In genomic region chr4:122890142-122890769, GRCh38 we compare ENCODE assay signal across 18 cellular contexts. TPM values are rescaled to one million over a fixed set of nuclear protein-coding genes. Genes with fewer than 3 reads are reported as not detected.
DNase-seq lines count a peak whose midpoint lies in the region; ATAC-seq and TF ChIP-seq lines count a peak whose summit lies in the region.
"Had no signal": no experiment of that assay in that cellular context is flagged by ENCODE, and none has a peak within 500 bp of the region (broad histone marks: within the 10 kb centered on the region; RNA-seq: fewer than 3 reads in every experiment).

No MANE protein-coding gene starts in this region.

- DNase-seq in MCF 10A (ENCODE audit: unreplicated experiment) (peak; percentile 26), HCEC 1CT (no peak), Caco-2 (no peak)
- no peak for DNase-seq in effector memory CD8-positive, alpha-beta T cell
- DNase-seq in CD4-positive, alpha-beta T cell: no peak
- DNase-seq: cerebellar nuclear complex; IMR-90; NCI-H1105 treated with DMSO at 0.1 percent for 48 hours; NCI-H345; stimulated activated CD4-positive, alpha-beta T cell treated with anti-CD3 and anti-CD28 coated beads, Interleukin-4, amount 100 ng/mL, for 24 hours; T-helper 1 cell had no signal

- H3K4me3 ChIP-seq in subcutaneous abdominal adipose tissue (ENCODE audit: low read depth in 1 of 5, low read length in 5 of 5) (no peak overlapping the region), Caco-2 (ENCODE audit: low read depth, low read length) (no peak overlapping the region)
- H3K4me3 ChIP-seq: HAP-1 had no signal

- H3K9ac ChIP-seq in subcutaneous abdominal adipose tissue (ENCODE audit: low read length in 5 of 5): peak overlapping the region in 1 of 5 donors; percentile 31

- H3K4me3 Mint-ChIP-seq in MCF 10A (ENCODE audit: unreplicated experiment) (peak overlapping the region; percentile 35), Caco-2 (ENCODE audit: unreplicated experiment) (no peak overlapping the region)
- no peak overlapping the region for H3K4me3 Mint-ChIP-seq in effector memory CD8-positive, alpha-beta T cell
- no peak overlapping the region for H3K4me3 Mint-ChIP-seq in CD4-positive, alpha-beta T cell

- H3K4me1 Mint-ChIP-seq in MCF 10A (ENCODE audit: insufficient read depth, unreplicated experiment): peaks cover 12% of the 10 kb centered on the region
- H3K4me1 Mint-ChIP-seq in effector memory CD8-positive, alpha-beta T cell (ENCODE audit: low read depth in 2 of 2): no peaks in the 10 kb centered on the region
- H3K4me1 Mint-ChIP-seq in CD4-positive, alpha-beta T cell (ENCODE audit: low read depth): no peaks in the 10 kb centered on the region
- no peaks in the 10 kb centered on the region for H3K4me1 Mint-ChIP-seq in Caco-2 (ENCODE audit: low read depth, unreplicated experiment)

- H3K9me3 ChIP-seq in subcutaneous abdominal adipose tissue (ENCODE audit: control insufficient read depth in 5 of 5, low read length in 5 of 5) (no peaks in the 10 kb centered on the region), Caco-2 (no peaks in the 10 kb centered on the region)
- no peaks in the 10 kb centered on the region for H3K9me3 ChIP-seq in CD4-positive, alpha-beta T cell (ENCODE audit: control insufficient read depth, low read length)
- H3K9me3 ChIP-seq: HAP-1 had no signal

- TF ChIP-seq CTCF in MCF 10A (IDR thresholded peaks at IDR 0.05; ENCODE audit: unreplicated experiment) (no peak), Caco-2 (IDR thresholded peaks at IDR 0.05; ENCODE audit: insufficient read depth in 1 of 2, low read depth in 1 of 2, low read length in 1 of 2, severe bottlenecking in 1 of 2, unreplicated experiment in 1 of 2) (no peak)
- no peak for TF ChIP-seq CTCF in CD4-positive, alpha-beta T cell (IDR thresholded peaks at IDR 0.05)

- no TSS peak for BruUV-seq in MCF 10A (replicated peaks; lab: Mats Ljungman, UMichigan)
- no TSS peak for BruUV-seq in Caco-2 (replicated peaks; lab: Mats Ljungman, UMichigan)

- peak overlapping the region; percentile 58 for H3K27ac ChIP-seq in subcutaneous abdominal adipose tissue (ENCODE audit: low read depth, low read length)
- no peak overlapping the region for H3K27ac ChIP-seq in CD4-positive, alpha-beta T cell (ENCODE audit: low read depth, low read length)
- H3K27ac ChIP-seq: C4-2B had no signal

- H3K36me3 Mint-ChIP-seq in MCF 10A (ENCODE audit: insufficient read depth, unreplicated experiment) (peaks cover 17% of the 10 kb centered on the region), Caco-2 (ENCODE audit: insufficient read depth, unreplicated experiment) (no peaks in the 10 kb centered on the region)
- no peaks in the 10 kb centered on the region for H3K36me3 Mint-ChIP-seq in effector memory CD8-positive, alpha-beta T cell (ENCODE audit: insufficient read depth)
- peaks cover 6% of the 10 kb centered on the region for H3K36me3 Mint-ChIP-seq in CD4-positive, alpha-beta T cell (ENCODE audit: low read depth)
- H3K36me3 Mint-ChIP-seq: activated naive CD4-positive, alpha-beta T cell treated with anti-CD3 and anti-CD28 coated beads, Interleukin-2, amount 50 U/mL, for 72 hours had no signal

- H3K27me3 Mint-ChIP-seq in MCF 10A (ENCODE audit: insufficient read depth, unreplicated experiment) (no peaks in the 10 kb centered on the region), Caco-2 (ENCODE audit: insufficient read depth, unreplicated experiment) (no peaks in the 10 kb centered on the region)
- H3K27me3 Mint-ChIP-seq in effector memory CD8-positive, alpha-beta T cell: no peaks in the 10 kb centered on the region
- no peaks in the 10 kb centered on the region for H3K27me3 Mint-ChIP-seq in CD4-positive, alpha-beta T cell

- intact Hi-C loops in MCF 10A (cut with micrococcal nuclease): no loop called here
- intact Hi-C loops in CD4-positive, alpha-beta T cell (cut with DNase I, micrococcal nuclease): no loop called here
- intact Hi-C loops in Caco-2 (cut with micrococcal nuclease; ENCODE audit: unreplicated experiment): no loop called here

- H3K4me1 ChIP-seq in subcutaneous abdominal adipose tissue (ENCODE audit: control insufficient read depth in 5 of 5, insufficient read depth in 5 of 5, low read length in 5 of 5) (peaks cover 0 to 10% (median 0%) of the 10 kb centered on the region in 5 donors), Caco-2 (no peaks in the 10 kb centered on the region)
- H3K4me1 ChIP-seq: HAP-1 had no signal

- CTCF ChIA-PET in MCF 10A (lab: Yijun Ruan, JAX): interaction anchor here (0.8 kb wide), 1 partner anchor 133 kb away, joined by 3 read pairs; no protein-coding TSS in a partner anchor
- CTCF ChIA-PET in CD4-positive, alpha-beta T cell (lab: Charles Lee): no interaction called here
- CTCF ChIA-PET in Caco-2 (lab: Charles Lee): no interaction called here

- ATAC-seq in GM21529 (IDR thresholded peaks at IDR 0.05; ENCODE audit: unreplicated experiment): peak; percentile 69
- peak; percentile 69 for ATAC-seq in HG03432 (IDR thresholded peaks at IDR 0.05; ENCODE audit: unreplicated experiment)
- ATAC-seq in effector memory CD8-positive, alpha-beta T cell (replicated peaks): no peak
- ATAC-seq in CD4-positive, alpha-beta T cell (ENCODE audit: poor library complexity): no peak
- ATAC-seq: activated CD4-positive, CD25-positive, alpha-beta regulatory T cell treated with anti-CD3 and anti-CD28 coated beads, Interleukin-2, amount 50 U/mL, for 24 hours; activated naive CD4-positive, alpha-beta T cell treated with anti-CD3 and anti-CD28 coated beads, Interleukin-2, amount 50 U/mL, for 72 hours had no signal

- H3K27ac Mint-ChIP-seq in MCF 10A (ENCODE audit: low read depth, unreplicated experiment): peak overlapping the region; percentile 82
- no peak overlapping the region for H3K27ac Mint-ChIP-seq in effector memory CD8-positive, alpha-beta T cell
- no peak overlapping the region for H3K27ac Mint-ChIP-seq in CD4-positive, alpha-beta T cell
- H3K27ac Mint-ChIP-seq in Caco-2 (ENCODE audit: unreplicated experiment): no peak overlapping the region
- H3K27ac Mint-ChIP-seq: activated naive CD4-positive, alpha-beta T cell treated with anti-CD3 and anti-CD28 coated beads, Interleukin-2, amount 50 U/mL, for 72 hours had no signal

- POLR2A ChIA-PET in MCF 10A (lab: Yijun Ruan, JAX) (interaction anchor here (0.6 to 2.0 kb wide), 9 partner anchors 9 to 157 kb away, joined by 3 to 9 read pairs (median 4); partner anchors contain the start of genes BBS12, FGF2 and NUDT6), Caco-2 (lab: Charles Lee) (no interaction called here)
- POLR2A ChIA-PET in CD4-positive, alpha-beta T cell (lab: Charles Lee): no interaction called here

- H3K9me3 Mint-ChIP-seq in MCF 10A (ENCODE audit: unreplicated experiment) (peaks cover 8% of the 10 kb centered on the region), Caco-2 (ENCODE audit: unreplicated experiment) (no peaks in the 10 kb centered on the region)
- no peaks in the 10 kb centered on the region for H3K9me3 Mint-ChIP-seq in effector memory CD8-positive, alpha-beta T cell
- no peaks in the 10 kb centered on the region for H3K9me3 Mint-ChIP-seq in CD4-positive, alpha-beta T cell
- H3K9me3 Mint-ChIP-seq: activated naive CD4-positive, alpha-beta T cell treated with anti-CD3 and anti-CD28 coated beads, Interleukin-2, amount 50 U/mL, for 72 hours had no signal

- H3K36me3 ChIP-seq in subcutaneous abdominal adipose tissue (ENCODE audit: control insufficient read depth in 5 of 5, insufficient read depth in 5 of 5, low read length in 5 of 5) (peaks cover 6 to 31% (median 20%) of the 10 kb centered on the region in 5 donors), Caco-2 (ENCODE audit: control insufficient read depth, insufficient read depth, low read length) (no peaks in the 10 kb centered on the region)

- H3K27me3 ChIP-seq in subcutaneous abdominal adipose tissue (ENCODE audit: control insufficient read depth in 5 of 5, insufficient read depth in 4 of 5, low read length in 5 of 5) (no peaks in the 10 kb centered on the region), Caco-2 (replicated peaks; ENCODE audit: control insufficient read depth, insufficient read depth, low read length) (no peaks in the 10 kb centered on the region)
- H3K27me3 ChIP-seq in CD4-positive, alpha-beta T cell (ENCODE audit: control insufficient read depth, insufficient read depth, low read length): no peaks in the 10 kb centered on the region

RNA-seq across cellular contexts. Expression of gene NUDT6, which starts 32.1 kb away (rescaled TPM):
- total RNA-seq in MCF 10A (2022) (6.6 and 6.7 TPM in 2 replicates), Caco-2 (2022) (5.3 and 5.7 TPM in 2 replicates)
- total RNA-seq in CD4-positive, alpha-beta T cell: 1 to 10 TPM in 1 of 2 experiments, under 1 TPM in 1; 0.93 to 2.2 TPM

Comparison
In these comparisons a context has a peak if more than half of its experiments do, and no peak if none do; other contexts are left out.
1. ATAC-seq: peak in GM21529 (single experiment) and HG03432 (single experiment); none in effector memory CD8-positive, alpha-beta T cell (single experiment) and CD4-positive, alpha-beta T cell (single experiment).